19 cellular contexts compared by ENCODE assay signal in genomic region chr5:57412680-57413079, GRCh38.
DNase-seq lines count a peak whose midpoint lies in the region; ATAC-seq, FAIRE-seq and TF ChIP-seq lines count a peak whose summit lies in the region.
"Had no signal": no experiment of that assay in that cellular context is flagged by ENCODE, and none has a peak within 500 bp of the region (broad histone marks: within the 10 kb centered on the region; RNA-seq: fewer than 3 reads in every experiment).

No MANE protein-coding gene starts in this region.

- no peak overlapping the region for H2BK12ac ChIP-seq in mesenchymal stem cell (ENCODE audit: low read length in 2 of 2)

- peak overlapping the region; percentile 12 for H3K4me2 ChIP-seq in PC-3 (ENCODE audit: low read length)
- H3K4me2 ChIP-seq in astrocyte (ENCODE audit: low read length), result peak overlapping the region; percentile 24
- H3K4me2 ChIP-seq in mesenchymal stem cell (ENCODE audit: low read length, poor library complexity, severe bottlenecking), result no peak overlapping the region
- H3K4me2 ChIP-seq: A549 had no signal

- no peak overlapping the region for H3K23ac ChIP-seq in mesenchymal stem cell (ENCODE audit: low read length in 2 of 2)

- no TSS peak for BruUV-seq in PC-3 (replicated peaks; lab: Mats Ljungman, UMichigan)

- no peak overlapping the region for H3K27ac Mint-ChIP-seq in astrocyte (ENCODE audit: unreplicated experiment)
- no peak overlapping the region for H3K27ac Mint-ChIP-seq in progenitor cell of endocrine pancreas
- H3K27ac Mint-ChIP-seq: CD8-positive, alpha-beta T cell had no signal

- ATAC-seq in PC-3 (no peak), thoracic aorta (ENCODE audit: insufficient number of reproducible peaks, low FRiP score, low read depth) (no peak), HG03097 (IDR thresholded peaks at IDR 0.05; ENCODE audit: low FRiP score, unreplicated experiment) (no peak), GM21528 (IDR thresholded peaks at IDR 0.05; ENCODE audit: low FRiP score, unreplicated experiment) (no peak)
- ATAC-seq: A549; CD8-positive, alpha-beta T cell; HCT116 had no signal

- no CpG with 5 or more reads among the region's 1 CpG for WGBS in mesenchymal stem cell

- H3K4ac ChIP-seq in mesenchymal stem cell (ENCODE audit: low read depth in 1 of 2, low read length in 2 of 2), result no peak overlapping the region

- no peaks in the 10 kb centered on the region for H3F3A ChIP-seq in PC-3 (ENCODE audit: low read length, unreplicated experiment)

- no peak overlapping the region for H2BK5ac ChIP-seq in mesenchymal stem cell (ENCODE audit: low read depth, low read length, poor library complexity, severe bottlenecking)

- H3K9me2 ChIP-seq in PC-3 (replicated peaks; ENCODE audit: low read length), result no peaks in the 10 kb centered on the region

- FAIRE-seq in astrocyte (lab: Jason Lieb, UNC), result no peak
- FAIRE-seq: A549, D721Med, G401.6, GM12891 had no signal

- CTCF ChIA-PET in PC-3 (lab: Charles Lee), result no interaction called here

- H3K9me3 Mint-ChIP-seq in astrocyte (ENCODE audit: unreplicated experiment), result no peaks in the 10 kb centered on the region
- H3K9me3 Mint-ChIP-seq in progenitor cell of endocrine pancreas (ENCODE audit: low read depth), result no peaks in the 10 kb centered on the region
- H3K9me3 Mint-ChIP-seq: CD14-positive monocyte; CD8-positive, alpha-beta T cell had no signal

- H3K27ac ChIP-seq in PC-3 (ENCODE audit: low read length) (peak overlapping the region; percentile 49), astrocyte (ENCODE audit: low read depth, low read length) (no peak overlapping the region), mesenchymal stem cell (ENCODE audit: low read length, poor library complexity, severe bottlenecking) (no peak overlapping the region), thoracic aorta (peak overlapping the region; percentile 65 to 68)
- H3K27ac ChIP-seq: A549, HL-60 had no signal

- H2BK15ac ChIP-seq in mesenchymal stem cell (ENCODE audit: low read depth, poor library complexity, severe bottlenecking), result no peak overlapping the region

- H3K36me3 ChIP-seq in PC-3 (ENCODE audit: low read depth, low read length), result no peaks in the 10 kb centered on the region
- no peaks in the 10 kb centered on the region for H3K36me3 ChIP-seq in astrocyte (ENCODE audit: insufficient read depth, low read length)
- H3K36me3 ChIP-seq in mesenchymal stem cell (ENCODE audit: control insufficient read depth in 1 of 2, insufficient read depth in 2 of 2, low read depth in 1 of 2, low read length in 2 of 2), result no peaks in the 10 kb centered on the region
- no peaks in the 10 kb centered on the region for H3K36me3 ChIP-seq in thoracic aorta

- no peak overlapping the region for H3K9ac ChIP-seq in PC-3 (ENCODE audit: low read length)
- no peak overlapping the region for H3K9ac ChIP-seq in astrocyte (ENCODE audit: low read length)
- H3K9ac ChIP-seq in mesenchymal stem cell (ENCODE audit: low read length), result peak overlapping the region; percentile 28

- H4K20me1 ChIP-seq in PC-3 (ENCODE audit: low read length) (no peaks in the 10 kb centered on the region), astrocyte (ENCODE audit: insufficient read depth, low read length) (no peaks in the 10 kb centered on the region)

- no peak for DNase-seq in PC-3
- DNase-seq in astrocyte (ENCODE audit: low read depth), result no peak
- DNase-seq in mesenchymal stem cell, result no peak
- no peak for DNase-seq in thoracic aorta (ENCODE audit: low spot score)
- DNase-seq in hippocampal formation (lab: John Stamatoyannopoulos, UW), result no peak
- DNase-seq in progenitor cell of endocrine pancreas (ENCODE audit: low spot score, unreplicated experiment), result no peak
- DNase-seq: CD8-positive, alpha-beta T cell; COR-L47; DMS153; DMS79 treated with DMSO at 0.1 percent for 48 hours had no signal

- H4K91ac ChIP-seq in mesenchymal stem cell (ENCODE audit: low read length), result no peak overlapping the region

- H3K4me1 ChIP-seq in PC-3 (ENCODE audit: insufficient read depth, low read length), result peaks cover 22% of the 10 kb centered on the region
- peaks cover 13% of the 10 kb centered on the region for H3K4me1 ChIP-seq in astrocyte (ENCODE audit: insufficient read depth, low read length)
- H3K4me1 ChIP-seq in mesenchymal stem cell (ENCODE audit: control insufficient read depth, insufficient read depth, low read depth, low read length), result no peaks in the 10 kb centered on the region
- H3K4me1 ChIP-seq in thoracic aorta (ENCODE audit: control insufficient read depth in 1 of 2, low read depth in 2 of 2), result peaks cover 54 to 84% of the 10 kb centered on the region in 2 donors
- H3K4me1 ChIP-seq: A549 had no signal

- H3K14ac ChIP-seq in mesenchymal stem cell (ENCODE audit: low read length in 2 of 2), result no peak overlapping the region

- H3K18ac ChIP-seq in mesenchymal stem cell (ENCODE audit: low read depth in 1 of 2, low read length in 2 of 2), result no peak overlapping the region

- H2BK120ac ChIP-seq in mesenchymal stem cell (ENCODE audit: low read depth, low read length), result no peak overlapping the region

- H3K4me3 ChIP-seq in PC-3 (ENCODE audit: low read length) (no peak overlapping the region), astrocyte (ENCODE audit: insufficient read depth, low read depth, low read length) (no peak overlapping the region), mesenchymal stem cell (ENCODE audit: insufficient read depth in 1 of 2, low read depth in 1 of 2, low read length in 2 of 2) (no peak overlapping the region), thoracic aorta (no peak overlapping the region)
- H3K4me3 ChIP-seq: A549 had no signal

- H2AK5ac ChIP-seq in mesenchymal stem cell (ENCODE audit: low read length, severe bottlenecking), result no peak overlapping the region

- H3K36me3 Mint-ChIP-seq in astrocyte (ENCODE audit: low read depth, unreplicated experiment), result no peaks in the 10 kb centered on the region
- no peaks in the 10 kb centered on the region for H3K36me3 Mint-ChIP-seq in progenitor cell of endocrine pancreas (ENCODE audit: insufficient read depth)
- H3K36me3 Mint-ChIP-seq: CD14-positive monocyte; CD8-positive, alpha-beta T cell had no signal

- H3K4me1 Mint-ChIP-seq in astrocyte (ENCODE audit: low read depth, unreplicated experiment) (peaks cover 7% of the 10 kb centered on the region), progenitor cell of endocrine pancreas (ENCODE audit: low read depth) (peaks cover 19% of the 10 kb centered on the region)

- H3K27me3 Mint-ChIP-seq in astrocyte (ENCODE audit: low read depth, unreplicated experiment) (peaks cover 7% of the 10 kb centered on the region), progenitor cell of endocrine pancreas (no peaks in the 10 kb centered on the region)

- H4K8ac ChIP-seq in mesenchymal stem cell (ENCODE audit: low read length), result no peak overlapping the region

- H3K27me3 ChIP-seq in PC-3 (ENCODE audit: low read length) (no peaks in the 10 kb centered on the region), astrocyte (ENCODE audit: insufficient read depth, low read length) (no peaks in the 10 kb centered on the region), mesenchymal stem cell (ENCODE audit: control insufficient read depth in 1 of 2, insufficient read depth in 1 of 2, low read length in 2 of 2) (no peaks in the 10 kb centered on the region), thoracic aorta (replicated peaks; ENCODE audit: insufficient read depth) (no peaks in the 10 kb centered on the region)

- H2AFZ ChIP-seq in PC-3 (ENCODE audit: low read length) (no peak overlapping the region), astrocyte (ENCODE audit: low read depth, low read length) (no peak overlapping the region), mesenchymal stem cell (ENCODE audit: low read depth, low read length) (no peak overlapping the region)

- no peak overlapping the region for H3K4me3 Mint-ChIP-seq in astrocyte (ENCODE audit: unreplicated experiment)
- no peak overlapping the region for H3K4me3 Mint-ChIP-seq in progenitor cell of endocrine pancreas (ENCODE audit: low read depth)
- H3K4me3 Mint-ChIP-seq: CD14-positive monocyte; CD8-positive, alpha-beta T cell had no signal

- H3K9me3 ChIP-seq in PC-3 (ENCODE audit: low read length), result no peaks in the 10 kb centered on the region
- no peaks in the 10 kb centered on the region for H3K9me3 ChIP-seq in astrocyte (ENCODE audit: insufficient read depth, low read depth, low read length)
- no peaks in the 10 kb centered on the region for H3K9me3 ChIP-seq in mesenchymal stem cell (ENCODE audit: control insufficient read depth, low read length)
- H3K9me3 ChIP-seq in thoracic aorta, result no peaks in the 10 kb centered on the region
- H3K9me3 ChIP-seq: A549 had no signal

- no peak for TF ChIP-seq CTCF in PC-3 (conservative IDR thresholded peaks at IDR 0.05; ENCODE audit: low read depth, low read length)
- no peak for TF ChIP-seq CTCF in astrocyte (IDR thresholded peaks at IDR 0.05; ENCODE audit: insufficient read depth, low read depth, low read length)
- TF ChIP-seq CTCF in thoracic aorta (IDR thresholded peaks at IDR 0.05), result no peak
- no peak for TF ChIP-seq CTCF in progenitor cell of endocrine pancreas (IDR thresholded peaks at IDR 0.05; ENCODE audit: unreplicated experiment)

- intact Hi-C loops in PC-3 (cut with micrococcal nuclease), result loop anchor here (1.0 to 5.0 kb wide), 4 partner anchors 19 to 115 kb away; no protein-coding TSS in a partner anchor

- POLR2A ChIA-PET in PC-3 (lab: Charles Lee; ENCODE audit: unreplicated experiment), result interaction anchor here (0.9 kb wide), 1 partner anchor 46 kb away, joined by 10 read pairs; no protein-coding TSS in a partner anchor

- no peaks in the 10 kb centered on the region for H3K79me2 ChIP-seq in PC-3 (ENCODE audit: low read length)
- H3K79me2 ChIP-seq in astrocyte (ENCODE audit: insufficient read depth, low read length), result no peaks in the 10 kb centered on the region

- no peaks in the 10 kb centered on the region for H3K79me1 ChIP-seq in mesenchymal stem cell (replicated peaks; ENCODE audit: low read length, poor library complexity, severe bottlenecking)

Comparison
In these comparisons a context has a peak if more than half of its experiments do, and no peak if none do; other contexts are left out.
1. H3K27ac ChIP-seq: peak in PC-3 (single experiment) and thoracic aorta (2 of 2); none in astrocyte (single experiment) and mesenchymal stem cell (single experiment).